Comparison of ENCODE assay signal across 9 cellular contexts in the genomic region with DNA sequence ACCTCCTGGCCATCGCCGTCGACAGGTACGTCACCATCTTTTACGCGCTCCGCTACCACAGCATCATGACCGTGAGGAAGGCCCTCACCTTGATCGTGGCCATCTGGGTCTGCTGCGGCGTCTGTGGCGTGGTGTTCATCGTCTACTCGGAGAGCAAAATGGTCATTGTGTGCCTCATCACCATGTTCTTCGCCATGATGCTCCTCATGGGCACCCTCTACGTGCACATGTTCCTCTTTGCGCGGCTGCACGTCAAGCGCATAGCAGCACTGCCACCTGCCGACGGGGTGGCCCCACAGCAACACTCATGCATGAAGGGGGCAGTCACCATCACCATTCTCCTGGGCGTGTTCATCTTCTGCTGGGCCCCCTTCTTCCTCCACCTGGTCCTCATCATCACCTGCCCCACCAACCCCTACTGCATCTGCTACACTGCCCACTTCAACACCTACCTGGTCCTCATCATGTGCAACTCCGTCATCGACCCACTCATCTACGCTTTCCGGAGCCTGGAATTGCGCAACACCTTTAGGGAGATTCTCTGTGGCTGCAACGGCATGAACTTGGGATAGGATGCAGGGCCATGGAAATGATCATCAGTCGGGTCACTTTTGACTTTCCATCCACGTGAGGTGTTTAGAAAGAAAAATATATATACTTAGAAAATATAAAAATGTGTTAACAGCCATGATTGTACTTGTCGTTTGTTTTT. TPM values are rescaled to one million over a fixed set of nuclear protein-coding genes. Genes with fewer than 3 reads are reported as not detected.
A peak's percentile ranks its signal among the peaks of the same experiment; 100 is the strongest.
DNase-seq lines count a peak whose midpoint lies in the region; ATAC-seq, FAIRE-seq and TF ChIP-seq lines count a peak whose summit lies in the region.
"Had no signal": no experiment of that assay in that cellular context is flagged by ENCODE, and none has a peak within 500 bp of the region (broad histone marks: within the 10 kb centered on the region; RNA-seq: fewer than 3 reads in every experiment).

No MANE protein-coding gene starts in this region.

- H3K4me2 ChIP-seq in Karpas-422 (ENCODE audit: low read depth, low read length, poor library complexity, severe bottlenecking), result no peak overlapping the region
- no peak overlapping the region for H3K4me2 ChIP-seq in astrocyte (ENCODE audit: low read length)
- H3K4me2 ChIP-seq in neural progenitor cell, result no peak overlapping the region

- no peaks in the 10 kb centered on the region for H3K36me3 Mint-ChIP-seq in astrocyte (ENCODE audit: low read depth, unreplicated experiment)
- no peaks in the 10 kb centered on the region for H3K36me3 Mint-ChIP-seq in neural progenitor cell

- H3K27ac Mint-ChIP-seq in astrocyte (ENCODE audit: unreplicated experiment) (no peak overlapping the region), neural progenitor cell (no peak overlapping the region)

- H3F3A ChIP-seq in neural progenitor cell (ENCODE audit: low read depth), result no peaks in the 10 kb centered on the region

- H3K9ac ChIP-seq in Karpas-422 (ENCODE audit: low read length), result no peak overlapping the region
- no peak overlapping the region for H3K9ac ChIP-seq in astrocyte (ENCODE audit: low read length)
- no peak overlapping the region for H3K9ac ChIP-seq in neural progenitor cell

- H3K27me3 Mint-ChIP-seq in astrocyte (ENCODE audit: low read depth, unreplicated experiment) (peaks cover 2% of the 10 kb centered on the region), neural progenitor cell (ENCODE audit: insufficient read depth, low read depth) (peaks cover 17% of the 10 kb centered on the region)

- H3K4me1 Mint-ChIP-seq in astrocyte (ENCODE audit: low read depth, unreplicated experiment) (no peaks in the 10 kb centered on the region), neural progenitor cell (no peaks in the 10 kb centered on the region)

- H3K27me3 ChIP-seq in Karpas-422 (ENCODE audit: low read length), result no peaks in the 10 kb centered on the region
- H3K27me3 ChIP-seq in astrocyte (ENCODE audit: insufficient read depth, low read length), result no peaks in the 10 kb centered on the region
- peaks cover 42% of the 10 kb centered on the region for H3K27me3 ChIP-seq in neural progenitor cell

- no peak overlapping the region for H3K4me3 Mint-ChIP-seq in astrocyte (ENCODE audit: unreplicated experiment)
- no peak overlapping the region for H3K4me3 Mint-ChIP-seq in neural progenitor cell

- H3K27ac ChIP-seq in Karpas-422 (ENCODE audit: low read length), result no peak overlapping the region
- H3K27ac ChIP-seq in astrocyte (ENCODE audit: low read depth, low read length), result no peak overlapping the region
- no peak overlapping the region for H3K27ac ChIP-seq in neural progenitor cell

- ATAC-seq in GM21447 (IDR thresholded peaks at IDR 0.05; ENCODE audit: unreplicated experiment) (no peak), left cardiac atrium (no peak)

- H3K4me1 ChIP-seq in Karpas-422 (ENCODE audit: low read length) (no peaks in the 10 kb centered on the region), astrocyte (ENCODE audit: insufficient read depth, low read length) (no peaks in the 10 kb centered on the region), neural progenitor cell (no peaks in the 10 kb centered on the region)

- H3K79me2 ChIP-seq in Karpas-422 (ENCODE audit: low read length), result no peaks in the 10 kb centered on the region
- no peaks in the 10 kb centered on the region for H3K79me2 ChIP-seq in astrocyte (ENCODE audit: insufficient read depth, low read length)
- no peaks in the 10 kb centered on the region for H3K79me2 ChIP-seq in neural progenitor cell (ENCODE audit: low read depth)

- H3K9me2 ChIP-seq in Karpas-422 (replicated peaks; ENCODE audit: insufficient read depth, low read length), result no peaks in the 10 kb centered on the region

- H4K20me1 ChIP-seq in Karpas-422 (ENCODE audit: insufficient read depth, low read depth, low read length), result no peaks in the 10 kb centered on the region
- no peaks in the 10 kb centered on the region for H4K20me1 ChIP-seq in astrocyte (ENCODE audit: insufficient read depth, low read length)
- no peaks in the 10 kb centered on the region for H4K20me1 ChIP-seq in neural progenitor cell (ENCODE audit: low read depth)

- no peak overlapping the region for H3K4me3 ChIP-seq in Karpas-422 (ENCODE audit: low read length)
- no peak overlapping the region for H3K4me3 ChIP-seq in astrocyte (ENCODE audit: insufficient read depth, low read depth, low read length)
- H3K4me3 ChIP-seq in neural progenitor cell, result no peak overlapping the region

- H3K9me3 Mint-ChIP-seq in astrocyte (ENCODE audit: unreplicated experiment), result peaks cover 11% of the 10 kb centered on the region
- peaks cover 6% of the 10 kb centered on the region for H3K9me3 Mint-ChIP-seq in neural progenitor cell

- peak; percentile 10 for TF ChIP-seq CTCF in astrocyte (IDR thresholded peaks at IDR 0.05; ENCODE audit: insufficient read depth, low read depth, low read length)
- TF ChIP-seq CTCF in neural progenitor cell (IDR thresholded peaks at IDR 0.05), result peak; percentile 69

- no peaks in the 10 kb centered on the region for H3K36me3 ChIP-seq in Karpas-422 (ENCODE audit: insufficient read depth, low read length)
- no peaks in the 10 kb centered on the region for H3K36me3 ChIP-seq in astrocyte (ENCODE audit: insufficient read depth, low read length)
- H3K36me3 ChIP-seq in neural progenitor cell, result no peaks in the 10 kb centered on the region

- H2AFZ ChIP-seq in Karpas-422 (ENCODE audit: low read length), result no peak overlapping the region
- no peak overlapping the region for H2AFZ ChIP-seq in astrocyte (ENCODE audit: low read depth, low read length)
- H2AFZ ChIP-seq in neural progenitor cell (replicated peaks), result no peak overlapping the region

- H3K9me3 ChIP-seq in Karpas-422 (ENCODE audit: low read length) (no peaks in the 10 kb centered on the region), astrocyte (ENCODE audit: insufficient read depth, low read depth, low read length) (no peaks in the 10 kb centered on the region), neural progenitor cell (ENCODE audit: low read depth) (no peaks in the 10 kb centered on the region)

- intact Hi-C loops in left cardiac atrium (cut with DNase I), result no loop called here

- FAIRE-seq in astrocyte (lab: Jason Lieb, UNC), result no peak

- DNase-seq in 8988T (peak; percentile 29), ELR (ENCODE audit: low read depth) (peak; percentile 41), Karpas-422 (peak; percentile 90), astrocyte (ENCODE audit: low read depth) (no peak), neural progenitor cell (ENCODE audit: low spot score) (peak; percentile 61), SIG-M5 treated with dmso at 0.1 percent for 504 hours (lab: John Stamatoyannopoulos, UW; ENCODE audit: unreplicated experiment) (no peak), left cardiac atrium (no peak)

RNA-seq across cellular contexts. Expression of a gene that starts 0.9 kb away (rescaled TPM):
- total RNA-seq in Karpas-422 (2014; rRNA removed; shearing (Covaris generic); ENCODE audit: low replicate concordance), result not detected in 2 replicates
- not detected in 2 replicates for total RNA-seq in astrocyte
- total RNA-seq in neural progenitor cell (ENCODE audit: low replicate concordance), result not detected in 2 replicates
- total RNA-seq in left cardiac atrium, result not detected
- total RNA-seq: dermis microvascular lymphatic vessel endothelial cell had no signal

Comparison
In these comparisons a context has a peak if more than half of its experiments do, and no peak if none do; other contexts are left out.
1. DNase-seq: peak in 8988T (single experiment), ELR (single experiment), Karpas-422 (single experiment) and neural progenitor cell (single experiment); none in astrocyte (single experiment), SIG-M5 treated with dmso at 0.1 percent for 504 hours (single experiment) and left cardiac atrium (single experiment).